ENCODE assay signal across 11 cellular contexts in the genomic region with DNA sequence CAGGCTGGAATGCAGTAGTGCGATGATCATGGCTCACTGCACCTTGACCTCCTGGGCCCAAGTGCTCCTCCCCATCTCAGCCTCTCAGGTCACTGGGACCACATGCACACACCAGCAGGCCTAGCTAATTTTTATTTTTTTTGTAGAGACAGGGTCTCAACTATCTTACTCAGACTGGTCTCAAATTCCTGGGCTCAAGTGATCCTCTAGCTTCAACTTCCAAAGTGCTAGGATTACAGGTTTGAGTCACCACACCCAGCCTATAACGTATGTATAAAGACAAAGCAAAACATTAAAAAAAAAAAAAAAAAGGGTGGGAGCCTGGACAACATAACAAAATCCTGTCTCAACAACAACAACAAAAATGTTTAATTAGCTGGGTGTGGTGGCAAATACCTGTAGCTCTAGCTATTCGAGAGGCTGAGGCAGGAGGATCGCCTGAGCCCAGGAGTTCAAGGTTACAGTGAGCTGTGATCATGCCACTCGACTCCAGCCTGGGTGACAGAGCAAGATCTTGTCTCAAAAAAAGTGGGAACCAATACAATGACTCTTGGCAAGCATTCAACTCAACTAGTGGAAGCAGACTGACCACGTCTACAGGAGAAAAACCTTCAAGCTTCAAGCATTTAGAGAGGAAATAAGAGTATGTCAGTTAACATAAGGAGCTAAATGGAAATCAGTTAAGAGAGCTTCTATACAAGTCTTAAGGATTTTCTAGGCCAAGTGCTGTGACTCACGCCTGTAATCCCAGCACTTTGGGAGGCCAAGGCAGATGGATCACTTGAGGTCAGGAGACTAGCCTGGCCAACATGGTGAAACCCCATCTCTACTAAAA. TPM values are rescaled to one million over a fixed set of nuclear protein-coding genes. Genes with fewer than 3 reads are reported as not detected.
DNase-seq lines count a peak whose midpoint lies in the region; FAIRE-seq and TF ChIP-seq lines count a peak whose summit lies in the region.
"Had no signal": no experiment of that assay in that cellular context is flagged by ENCODE, and none has a peak within 500 bp of the region (broad histone marks: within the 10 kb centered on the region; RNA-seq: fewer than 3 reads in every experiment).

No MANE protein-coding gene starts in this region.

- H3K27me3 ChIP-seq in small intestine (ENCODE audit: control insufficient read depth in 2 of 2, insufficient read depth in 2 of 2, low read length in 2 of 2), result no peaks in the 10 kb centered on the region
- H3K27me3 ChIP-seq: BE2C had no signal

- H3K4me3 ChIP-seq in epithelial cell of esophagus (ENCODE audit: low read length) (no peak overlapping the region), small intestine (ENCODE audit: low read depth in 1 of 2, low read length in 2 of 2) (no peak overlapping the region)

- peak overlapping the region; percentile 91 for H3K4me3 Mint-ChIP-seq in activated T-cell treated with anti-CD3 and anti-CD28 coated beads, Interleukin-2, amount 50 U/mL, for 24 hours

- peak overlapping the region in 1 of 2 donors; percentile 60 for H3K27ac ChIP-seq in small intestine (ENCODE audit: low read depth in 1 of 2, low read length in 1 of 2)

- H3K9me3 ChIP-seq in small intestine (ENCODE audit: control insufficient read depth, low read depth), result no peaks in the 10 kb centered on the region
- H3K9me3 ChIP-seq: BE2C had no signal

- no peaks in the 10 kb centered on the region for H3K9me3 Mint-ChIP-seq in activated T-cell treated with anti-CD3 and anti-CD28 coated beads, Interleukin-2, amount 50 U/mL, for 24 hours

- no peaks in the 10 kb centered on the region for H3K27me3 Mint-ChIP-seq in activated T-cell treated with anti-CD3 and anti-CD28 coated beads, Interleukin-2, amount 50 U/mL, for 24 hours

- peak overlapping the region; percentile 59 for H3K27ac Mint-ChIP-seq in activated T-cell treated with anti-CD3 and anti-CD28 coated beads, Interleukin-2, amount 50 U/mL, for 24 hours

- H3K36me3 Mint-ChIP-seq in activated T-cell treated with anti-CD3 and anti-CD28 coated beads, Interleukin-2, amount 50 U/mL, for 24 hours (ENCODE audit: low read depth), result peaks cover 55% of the 10 kb centered on the region

- H3K4me1 Mint-ChIP-seq in activated T-cell treated with anti-CD3 and anti-CD28 coated beads, Interleukin-2, amount 50 U/mL, for 24 hours (ENCODE audit: low read depth), result peaks cover 62% of the 10 kb centered on the region

- DNase-seq in activated T-cell treated with anti-CD3 and anti-CD28 coated beads, Interleukin-2, amount 50 U/mL, for 24 hours, result no peak
- no peak for DNase-seq in activated T-cell treated with anti-CD3 and anti-CD28 coated beads, Interleukin-2, amount 50 U/mL, for 1 hour
- DNase-seq in RPMI7951 (ENCODE audit: low read depth) (peak; percentile 28), epithelial cell of esophagus (ENCODE audit: low read depth) (peak; percentile 47), small intestine (peak; percentile 47), mesenteric fat pad (ENCODE audit: low spot score) (no peak), cerebellar nuclear complex (lab: John Stamatoyannopoulos, UW) (no peak), NCI-H524 treated with DMSO at 0.1 percent for 48 hours (lab: John Stamatoyannopoulos, UW) (no peak)
- DNase-seq: activated gamma-delta T cell, BE2C, MM.1S had no signal

- TF ChIP-seq CTCF in epithelial cell of esophagus (IDR thresholded peaks at IDR 0.05; ENCODE audit: insufficient read depth, low read depth, low read length, missing control alignments), result no peak

- H3K4me1 ChIP-seq in small intestine (ENCODE audit: control insufficient read depth in 2 of 2, insufficient read depth in 1 of 2, low read depth in 1 of 2, low read length in 1 of 2), result peaks cover 0 to 3% of the 10 kb centered on the region in 2 donors
- H3K4me1 ChIP-seq: BE2C had no signal

- H3K36me3 ChIP-seq in small intestine (ENCODE audit: control insufficient read depth in 2 of 2, insufficient read depth in 2 of 2, low read length in 2 of 2), result peaks cover 2 to 4% of the 10 kb centered on the region in 2 donors

- no peak for FAIRE-seq in small intestine (lab: Jason Lieb, UNC)

- 46 to 69% (median 59%) methylated on average over 7 of the region's 7 CpGs for WGBS in small intestine, 3 donors

RNA-seq across cellular contexts. Expression of gene GTF3C2, which starts 2.6 kb away (rescaled TPM):
- total RNA-seq in RPMI7951 (2014; rRNA removed; shearing (Covaris generic)), result 38.0 and 44.2 TPM in 2 replicates
- 10 to 100 TPM; 27.4 to 39.8 (median 31.6) TPM for polyA plus RNA-seq in small intestine
- total RNA-seq in mesenteric fat pad, result 44.8 TPM

RNA-seq across cellular contexts. Expression of gene EIF2B4, which starts 16.2 kb away (rescaled TPM):
- total RNA-seq in RPMI7951 (2014; rRNA removed; shearing (Covaris generic)), result 31.8 and 36.1 TPM in 2 replicates
- polyA plus RNA-seq in small intestine, result 10 to 100 TPM; 31.0 to 45.4 (median 41.1) TPM
- 47.0 TPM for total RNA-seq in mesenteric fat pad

RNA-seq across cellular contexts. Expression of gene SNX17, which starts 16.4 kb away (rescaled TPM):
- total RNA-seq in RPMI7951 (2014; rRNA removed; shearing (Covaris generic)), result 186 and 191 TPM in 2 replicates
- polyA plus RNA-seq in small intestine, result 10 to 100 TPM; 64.6 to 76.6 (median 74.8) TPM
- total RNA-seq in mesenteric fat pad, result 110 TPM

RNA-seq across cellular contexts. Expression of gene ZNF513, which starts 26.6 kb away (rescaled TPM):
- total RNA-seq in RPMI7951 (2014; rRNA removed; shearing (Covaris generic)), result 7.9 and 8.8 TPM in 2 replicates
- 10 to 100 TPM; 18.4 to 48.1 (median 37.0) TPM for polyA plus RNA-seq in small intestine
- 20.7 TPM for total RNA-seq in mesenteric fat pad

RNA-seq across cellular contexts. Expression of gene MPV17, which starts 31.1 kb away (rescaled TPM):
- 99.4 and 124 TPM in 2 replicates for total RNA-seq in RPMI7951 (2014; rRNA removed; shearing (Covaris generic))
- 10 to 100 TPM; 27.3 to 60.4 (median 50.8) TPM for polyA plus RNA-seq in small intestine
- total RNA-seq in mesenteric fat pad, result 61.9 TPM

Comparison
In these comparisons a context has a peak if more than half of its experiments do, and no peak if none do; other contexts are left out.
1. DNase-seq: peak in RPMI7951 (single experiment), epithelial cell of esophagus (single experiment) and small intestine (single experiment); none in activated T-cell treated with anti-CD3 and anti-CD28 coated beads, Interleukin-2, amount 50 U/mL, for 24 hours (single experiment), activated T-cell treated with anti-CD3 and anti-CD28 coated beads, Interleukin-2, amount 50 U/mL, for 1 hour (single experiment), mesenteric fat pad (single experiment), cerebellar nuclear complex (0 of 2) and NCI-H524 treated with DMSO at 0.1 percent for 48 hours (single experiment).